9 cellular contexts compared by ENCODE assay signal in genomic region chr1:90730247-90731022, GRCh38. TPM values are rescaled to one million over a fixed set of nuclear protein-coding genes. Genes with fewer than 3 reads are reported as not detected.
A peak's percentile ranks its signal among the peaks of the same experiment; 100 is the strongest.
DNase-seq lines count a peak whose midpoint lies in the region; ATAC-seq, FAIRE-seq and TF ChIP-seq lines count a peak whose summit lies in the region.
"Had no signal": no experiment of that assay in that cellular context is flagged by ENCODE, and none has a peak within 500 bp of the region (broad histone marks: within the 10 kb centered on the region; RNA-seq: fewer than 3 reads in every experiment).

No MANE protein-coding gene starts in this region.

- peaks cover 88% of the 10 kb centered on the region for H3K27me3 Mint-ChIP-seq in astrocyte (ENCODE audit: low read depth, unreplicated experiment)
- H3K27me3 Mint-ChIP-seq in naive thymus-derived CD4-positive, alpha-beta T cell, result peaks cover 82 to 96% (median 90%) of the 10 kb centered on the region in 5 donors

- no peaks in the 10 kb centered on the region for H3K79me2 ChIP-seq in astrocyte (ENCODE audit: insufficient read depth, low read length)

- peaks cover 12% of the 10 kb centered on the region for H3K9me3 Mint-ChIP-seq in astrocyte (ENCODE audit: unreplicated experiment)
- H3K9me3 Mint-ChIP-seq in naive thymus-derived CD4-positive, alpha-beta T cell, result peaks cover 0 to 67% (median 19%) of the 10 kb centered on the region in 11 donors

- H3K36me3 Mint-ChIP-seq in astrocyte (ENCODE audit: low read depth, unreplicated experiment), result no peaks in the 10 kb centered on the region
- H3K36me3 Mint-ChIP-seq in naive thymus-derived CD4-positive, alpha-beta T cell, result peaks cover 0 to 16% (median 4%) of the 10 kb centered on the region in 5 donors

- H3K27ac ChIP-seq in astrocyte (ENCODE audit: low read depth, low read length) (no peak overlapping the region), upper lobe of right lung (no peak overlapping the region)
- no peak overlapping the region for H3K27ac ChIP-seq in naive thymus-derived CD4-positive, alpha-beta T cell (ENCODE audit: low read depth, low read length)
- H3K27ac ChIP-seq: epithelial cell of prostate had no signal

- no peaks in the 10 kb centered on the region for H3K36me3 ChIP-seq in astrocyte (ENCODE audit: insufficient read depth, low read length)
- no peaks in the 10 kb centered on the region for H3K36me3 ChIP-seq in naive thymus-derived CD4-positive, alpha-beta T cell (ENCODE audit: control insufficient read depth in 2 of 3, insufficient read depth in 3 of 3, low read length in 3 of 3)
- no peaks in the 10 kb centered on the region for H3K36me3 ChIP-seq in upper lobe of right lung

- H3K27ac Mint-ChIP-seq in astrocyte (ENCODE audit: unreplicated experiment), result no peak overlapping the region
- H3K27ac Mint-ChIP-seq in naive thymus-derived CD4-positive, alpha-beta T cell, result peak overlapping the region in 4 of 9 donors; percentile 7 to 80 (median 76)

- ATAC-seq in naive thymus-derived CD4-positive, alpha-beta T cell, result no peak
- ATAC-seq in upper lobe of right lung (no peak), HG03571 (IDR thresholded peaks at IDR 0.05; ENCODE audit: unreplicated experiment) (no peak)

- H3K4me1 ChIP-seq in astrocyte (ENCODE audit: insufficient read depth, low read length) (no peaks in the 10 kb centered on the region), upper lobe of right lung (peaks cover 14% of the 10 kb centered on the region)
- peaks cover 14 to 27% of the 10 kb centered on the region in 2 donors for H3K4me1 ChIP-seq in naive thymus-derived CD4-positive, alpha-beta T cell (ENCODE audit: control insufficient read depth in 2 of 2, insufficient read depth in 2 of 2, low read length in 2 of 2)

- H3K4me2 ChIP-seq in astrocyte (ENCODE audit: low read length), result peak overlapping the region; percentile 78

- intact Hi-C loops in naive thymus-derived CD4-positive, alpha-beta T cell (cut with micrococcal nuclease), result loop anchor here in 1 of 2 donors (2.0 kb wide), 1 partner anchor 16 kb away; no protein-coding TSS in a partner anchor
- intact Hi-C loops in upper lobe of right lung (cut with DNase I), result no loop called here

- TF ChIP-seq CTCF in LNCaP clone FGC (IDR thresholded peaks at IDR 0.05; ENCODE audit: control insufficient read depth, extremely low read depth, insufficient read depth), result no peak
- no peak for TF ChIP-seq CTCF in astrocyte (IDR thresholded peaks at IDR 0.05; ENCODE audit: insufficient read depth, low read depth, low read length)
- no peak for TF ChIP-seq CTCF in upper lobe of right lung (IDR thresholded peaks at IDR 0.05)

- POLR2A ChIA-PET in naive thymus-derived CD4-positive, alpha-beta T cell (lab: Charles Lee), result no interaction called here

- no peak for FAIRE-seq in astrocyte (lab: Jason Lieb, UNC)

- peak overlapping the region; percentile 85 for H3K4me3 Mint-ChIP-seq in astrocyte (ENCODE audit: unreplicated experiment)
- peak overlapping the region; percentile 40 to 90 (median 80) for H3K4me3 Mint-ChIP-seq in naive thymus-derived CD4-positive, alpha-beta T cell

- peaks cover 85% of the 10 kb centered on the region for H3K27me3 ChIP-seq in astrocyte (ENCODE audit: insufficient read depth, low read length)
- H3K27me3 ChIP-seq in naive thymus-derived CD4-positive, alpha-beta T cell (ENCODE audit: control insufficient read depth in 2 of 2, insufficient read depth in 2 of 2, low read length in 2 of 2), result peaks cover 31 to 54% of the 10 kb centered on the region in 2 donors
- peaks cover 88% of the 10 kb centered on the region for H3K27me3 ChIP-seq in upper lobe of right lung

- H4K20me1 ChIP-seq in astrocyte (ENCODE audit: insufficient read depth, low read length), result no peaks in the 10 kb centered on the region

- H3K9me3 ChIP-seq in astrocyte (ENCODE audit: insufficient read depth, low read depth, low read length), result peaks cover 3% of the 10 kb centered on the region
- H3K9me3 ChIP-seq in naive thymus-derived CD4-positive, alpha-beta T cell (ENCODE audit: control insufficient read depth in 2 of 3, low read length in 3 of 3), result no peaks in the 10 kb centered on the region
- H3K9me3 ChIP-seq in upper lobe of right lung, result no peaks in the 10 kb centered on the region

- CTCF ChIA-PET in naive thymus-derived CD4-positive, alpha-beta T cell (lab: Charles Lee), result no interaction called here

- H3K9ac ChIP-seq in astrocyte (ENCODE audit: low read length), result no peak overlapping the region

- peak overlapping the region; percentile 56 for H3K4me3 ChIP-seq in LNCaP clone FGC (ENCODE audit: low read depth, low read length)
- peak overlapping the region; percentile 21 for H3K4me3 ChIP-seq in astrocyte (ENCODE audit: insufficient read depth, low read depth, low read length)
- peak overlapping the region; percentile 31 for H3K4me3 ChIP-seq in naive thymus-derived CD4-positive, alpha-beta T cell (ENCODE audit: low read length)
- no peak overlapping the region for H3K4me3 ChIP-seq in upper lobe of right lung

- peaks cover 6% of the 10 kb centered on the region for H3K4me1 Mint-ChIP-seq in astrocyte (ENCODE audit: low read depth, unreplicated experiment)
- peaks cover 27 to 57% (median 40%) of the 10 kb centered on the region in 7 donors for H3K4me1 Mint-ChIP-seq in naive thymus-derived CD4-positive, alpha-beta T cell

- no peak overlapping the region for H2AFZ ChIP-seq in astrocyte (ENCODE audit: low read depth, low read length)

- peak; percentile 30 for DNase-seq in CMK (ENCODE audit: low read depth)
- peak; percentile 11 for DNase-seq in LNCaP clone FGC (ENCODE audit: low read depth)
- DNase-seq in astrocyte (ENCODE audit: low read depth), result no peak
- peak in 1 of 9 donors; percentile 26 for DNase-seq in naive thymus-derived CD4-positive, alpha-beta T cell
- DNase-seq in upper lobe of right lung, result no peak
- DNase-seq in germinal center (ENCODE audit: low spot score), result no peak
- DNase-seq in activated CD4-positive, CD25-positive, alpha-beta regulatory T cell treated with anti-CD3 and anti-CD28 coated beads, Interleukin-2, amount 50 U/mL, for 72 hours, result no peak

RNA-seq across cellular contexts. Expression of gene BARHL2, which starts 13.3 kb away (rescaled TPM):
- total RNA-seq in astrocyte (not detected in 2 replicates), upper lobe of right lung (not detected)
- total RNA-seq in naive thymus-derived CD4-positive, alpha-beta T cell, result not detected
- polyA plus RNA-seq in naive thymus-derived CD4-positive, alpha-beta T cell, result not detected

Comparison
In these comparisons a context has a peak if more than half of its experiments do, and no peak if none do; other contexts are left out.
1. DNase-seq: peak in CMK (single experiment) and LNCaP clone FGC (single experiment); none in astrocyte (single experiment), upper lobe of right lung (single experiment), germinal center (single experiment) and activated CD4-positive, CD25-positive, alpha-beta regulatory T cell treated with anti-CD3 and anti-CD28 coated beads, Interleukin-2, amount 50 U/mL, for 72 hours (single experiment).